ENCODE assay signal across 30 cellular contexts in genomic region chr20:14741616-14742015, GRCh38.
"Had no signal": no experiment of that assay in that cellular context is flagged by ENCODE, and none has a peak within 500 bp of the region (broad histone marks: within the 10 kb centered on the region; RNA-seq: fewer than 3 reads in every experiment).

No MANE protein-coding gene starts in this region.

- H3K4me3 Mint-ChIP-seq: activated B cell treated with CpG ODN at 0.5 μM for 24 hours; activated CD4-positive, alpha-beta memory T cell treated with anti-CD3 and anti-CD28 coated beads for 36 hours; activated CD4-positive, alpha-beta T cell treated with anti-CD3 and anti-CD28 coated beads, Interleukin-2, amount 10 ng/mL, durations not matched to agents 24 days and 14 days; activated naive CD4-positive, alpha-beta T cell treated with anti-CD3 and anti-CD28 coated beads for 36 hours; activated naive CD8-positive, alpha-beta T cell; activated T-cell treated with anti-CD3 and anti-CD28 coated beads, Interleukin-2, amount 50 U/mL, for 4 hours; brain; T-helper 17 cell had no signal

- H3K36me3 Mint-ChIP-seq: activated CD4-positive, alpha-beta memory T cell treated with anti-CD3 and anti-CD28 coated beads for 36 hours; activated naive CD8-positive, alpha-beta T cell; brain had no signal

- H3K4me1 Mint-ChIP-seq: activated B cell treated with CpG ODN at 0.5 μM for 24 hours; activated CD4-positive, alpha-beta T cell treated with anti-CD3 and anti-CD28 coated beads, Interleukin-2, amount 10 ng/mL, durations not matched to agents 24 days and 14 days; T-helper 17 cell had no signal

- H3K27ac Mint-ChIP-seq: activated B cell treated with CpG ODN at 0.5 μM for 24 hours; activated CD4-positive, alpha-beta memory T cell treated with anti-CD3 and anti-CD28 coated beads for 36 hours; activated CD4-positive, alpha-beta T cell treated with anti-CD3 and anti-CD28 coated beads, Interleukin-2, amount 10 ng/mL, durations not matched to agents 24 days and 14 days; activated naive CD4-positive, alpha-beta T cell treated with anti-CD3 and anti-CD28 coated beads for 36 hours; activated naive CD8-positive, alpha-beta T cell; T-helper 17 cell had no signal

- H3K9me3 ChIP-seq: MG63, Peyer's patch, SJSA1 had no signal

- DNase-seq: activated B cell treated with CpG ODN at 0.5 μM for 24 hours; activated CD4-positive, alpha-beta memory T cell treated with anti-CD3 and anti-CD28 coated beads for 36 hours; activated CD4-positive, alpha-beta T cell treated with anti-CD3 and anti-CD28 coated beads for 1 hour; activated CD4-positive, alpha-beta T cell treated with anti-CD3 and anti-CD28 coated beads, Interleukin-2, amount 10 ng/mL, durations not matched to agents 24 days and 14 days; activated CD8-positive, alpha-beta memory T cell treated with anti-CD3 and anti-CD28 coated beads for 24 hours; activated effector memory CD4-positive, alpha-beta T cell treated with anti-CD3 and anti-CD28 coated beads, Interleukin-2, amount 50 U/mL, for 16 hours; activated naive CD4-positive, alpha-beta T cell treated with anti-CD3 and anti-CD28 coated beads for 36 hours; activated T-cell treated with anti-CD3 and anti-CD28 coated beads, Interleukin-2, amount 50 U/mL, for 4 hours; amygdala; MG63; MV-4-11; NCI-H1092 treated with DMSO at 0.1 percent for 48 hours; NCI-H1417 treated with DMSO at 0.1 percent for 48 hours; NCI-H1694; NCI-H2029; NCI-H2107; NCI-H2171 treated with DMSO at 0.1 percent for 48 hours; NCI-H226; NCI-H510A; NCI-H526 treated with DMSO at 0.1 percent for 48 hours; NCI-H82; OCI-M1; Peyer's patch; SHP77; T-helper 17 cell; T-helper 9 cell had no signal

- H3K4me1 ChIP-seq: Peyer's patch, SJSA1 had no signal

- H3K27me3 ChIP-seq: MG63, Peyer's patch, SJSA1 had no signal

- ATAC-seq: activated T-cell treated with anti-CD3 and anti-CD28 coated beads, Interleukin-2, amount 50 U/mL, for 4 hours; T-helper 17 cell had no signal

- H3K9me3 Mint-ChIP-seq: activated B cell treated with CpG ODN at 0.5 μM for 24 hours had no signal

- H3K36me3 ChIP-seq: MG63, Peyer's patch, SJSA1 had no signal

- H3K4me3 ChIP-seq: MG63, Peyer's patch, SJSA1 had no signal

- H3K27ac ChIP-seq: Peyer's patch, RWPE1, SJSA1 had no signal

- H3K27me3 Mint-ChIP-seq: activated B cell treated with CpG ODN at 0.5 μM for 24 hours; activated CD4-positive, alpha-beta memory T cell treated with anti-CD3 and anti-CD28 coated beads for 36 hours; activated CD4-positive, alpha-beta T cell treated with anti-CD3 and anti-CD28 coated beads, Interleukin-2, amount 10 ng/mL, durations not matched to agents 24 days and 14 days; activated naive CD8-positive, alpha-beta T cell; brain; T-helper 17 cell had no signal
